Comparison of ENCODE assay signal across 8 cellular contexts in the genomic region with DNA sequence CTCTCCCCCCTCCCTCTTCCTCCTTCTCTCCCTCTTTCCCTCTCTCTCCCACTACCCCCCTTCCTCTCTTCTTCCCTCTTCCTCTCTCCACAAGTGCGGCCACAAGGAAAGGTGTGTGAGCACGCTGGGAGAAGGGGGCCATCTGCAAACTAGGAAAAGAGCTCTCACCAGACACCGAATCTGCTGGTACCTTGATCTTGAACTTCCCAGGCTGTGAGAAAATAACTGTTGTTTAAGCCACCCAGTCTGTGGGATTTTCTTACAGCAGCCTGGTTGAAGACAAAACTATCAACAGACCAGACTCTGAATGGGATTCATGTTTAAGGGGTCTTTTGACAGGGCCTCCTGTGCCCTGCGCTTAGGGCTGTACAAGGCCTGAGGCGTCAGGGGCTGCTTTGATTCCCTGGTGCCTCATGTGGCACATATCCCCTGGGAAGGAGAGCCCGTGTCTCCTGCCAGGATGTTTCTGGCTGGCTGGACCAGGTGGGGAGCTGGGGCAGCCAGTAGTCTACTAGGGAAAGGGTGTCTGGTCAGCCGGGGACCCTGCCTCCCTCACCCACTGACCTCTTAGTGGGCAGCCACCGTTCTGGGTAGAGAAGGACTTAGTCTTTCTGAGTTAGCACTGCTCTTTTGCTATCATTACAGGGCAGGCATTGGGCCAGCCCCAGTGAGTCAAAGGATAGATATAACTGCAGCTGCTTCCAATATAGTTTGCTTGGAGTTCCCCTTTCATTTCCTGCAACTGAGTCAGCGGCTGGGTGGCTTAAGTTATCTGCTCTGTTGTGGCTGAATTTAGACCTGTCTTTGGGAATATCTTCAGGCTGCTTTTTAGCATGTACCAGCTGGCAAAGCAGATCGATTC. TPM values are rescaled to one million over a fixed set of nuclear protein-coding genes. Genes with fewer than 3 reads are reported as not detected.
DNase-seq lines count a peak whose midpoint lies in the region; FAIRE-seq and TF ChIP-seq lines count a peak whose summit lies in the region.

No MANE protein-coding gene starts in this region.

- H3K9ac ChIP-seq in adipocyte (ENCODE audit: low read length) = peak overlapping the region; percentile 81
- no peak overlapping the region for H3K9ac ChIP-seq in kidney (ENCODE audit: low read length in 2 of 2)

- H3K4me3 Mint-ChIP-seq in activated T-cell treated with anti-CD3 and anti-CD28 coated beads, Interleukin-2, amount 50 U/mL, for 24 hours = peak overlapping the region; percentile 50

- H3K4me1 ChIP-seq in adipocyte (ENCODE audit: control insufficient read depth, insufficient read depth, low read length) (peaks cover 69% of the 10 kb centered on the region), kidney (ENCODE audit: control insufficient read depth in 1 of 2, insufficient read depth in 1 of 2, low read depth in 1 of 2, low read length in 2 of 2) (peaks cover 15 to 18% of the 10 kb centered on the region in 2 donors)

- H3K36me3 ChIP-seq in adipocyte (ENCODE audit: control insufficient read depth, insufficient read depth, low read length, severe bottlenecking) = no peaks in the 10 kb centered on the region
- H3K36me3 ChIP-seq in kidney (ENCODE audit: control insufficient read depth in 1 of 2, insufficient read depth in 2 of 2, low read length in 2 of 2) = no peaks in the 10 kb centered on the region

- H3K27me3 Mint-ChIP-seq in activated T-cell treated with anti-CD3 and anti-CD28 coated beads, Interleukin-2, amount 50 U/mL, for 24 hours = no peaks in the 10 kb centered on the region

- H3K4me3 ChIP-seq in adipocyte (ENCODE audit: low read length) (peak overlapping the region; percentile 69), kidney (ENCODE audit: low read length in 2 of 2) (no peak overlapping the region)

- no peaks in the 10 kb centered on the region for H3K9me3 Mint-ChIP-seq in activated T-cell treated with anti-CD3 and anti-CD28 coated beads, Interleukin-2, amount 50 U/mL, for 24 hours

- TF ChIP-seq CTCF in kidney (IDR thresholded peaks at IDR 0.05; ENCODE audit: borderline replicate concordance, extremely low read depth, insufficient read depth) = no peak

- no peak for FAIRE-seq in kidney (lab: Jason Lieb, UNC)

- H3K36me3 Mint-ChIP-seq in activated T-cell treated with anti-CD3 and anti-CD28 coated beads, Interleukin-2, amount 50 U/mL, for 24 hours (ENCODE audit: low read depth) = peaks cover 13% of the 10 kb centered on the region

- peaks cover 59% of the 10 kb centered on the region for H3K4me1 Mint-ChIP-seq in activated T-cell treated with anti-CD3 and anti-CD28 coated beads, Interleukin-2, amount 50 U/mL, for 24 hours (ENCODE audit: low read depth)

- intact Hi-C loops in kidney (cut with DNase I) = no loop called here

- H3K9me3 ChIP-seq in adipocyte (ENCODE audit: control insufficient read depth, low read length) (no peaks in the 10 kb centered on the region), kidney (ENCODE audit: control insufficient read depth in 1 of 2, low read length in 2 of 2) (no peaks in the 10 kb centered on the region)

- DNase-seq in activated T-cell treated with anti-CD3 and anti-CD28 coated beads, Interleukin-2, amount 50 U/mL, for 24 hours = peak; percentile 46
- DNase-seq in activated T-cell treated with anti-CD3 and anti-CD28 coated beads for 4 hours (no peak), HT1080 (ENCODE audit: low read depth) (peak; percentile 88), adipocyte (ENCODE audit: low read depth) (peak; percentile 96), kidney (peak; percentile 76), NK-92 (lab: John Stamatoyannopoulos, UW; ENCODE audit: unreplicated experiment) (no peak), DMS 273 treated with DMSO at 0.1 percent for 48 hours (lab: John Stamatoyannopoulos, UW) (no peak)
- peak; percentile 13 to 38 for DNase-seq in stimulated activated CD4-positive, alpha-beta T cell treated with anti-CD3 and anti-CD28 coated beads, Interleukin-4, amount 100 ng/mL, for 48 hours (ENCODE audit: low read depth in 2 of 2)

- no peaks in the 10 kb centered on the region for H3K27me3 ChIP-seq in adipocyte (replicated peaks; ENCODE audit: control insufficient read depth, insufficient read depth, low read length)

- H3K27ac Mint-ChIP-seq in activated T-cell treated with anti-CD3 and anti-CD28 coated beads, Interleukin-2, amount 50 U/mL, for 24 hours = peak overlapping the region; percentile 84

- peak overlapping the region; percentile 29 to 40 for H3K27ac ChIP-seq in kidney (ENCODE audit: low read depth in 2 of 2, low read length in 2 of 2)

RNA-seq across cellular contexts. Expression of a gene that starts 6.2 kb away (rescaled TPM):
- total RNA-seq in HT1080 (2014; rRNA removed; shearing (Covaris generic)) = 30.3 and 37.3 TPM in 2 replicates
- polyA plus RNA-seq in HT1080 (2015; cell fraction: cytosol; rRNA removed) = 12.3 and 15.4 TPM in 2 replicates
- polyA plus RNA-seq in HT1080 (2015; cell fraction: nucleus; rRNA removed) = 10.0 and 11.4 TPM in 2 replicates
- total RNA-seq in kidney = 13.9 TPM
- polyA plus RNA-seq in kidney (ENCODE audit: insufficient read depth, low read depth, low replicate concordance) = 5.3 TPM

Comparison
In these comparisons a context has a peak if more than half of its experiments do, and no peak if none do; other contexts are left out.
1. DNase-seq: peak in activated T-cell treated with anti-CD3 and anti-CD28 coated beads, Interleukin-2, amount 50 U/mL, for 24 hours (single experiment), HT1080 (single experiment), adipocyte (single experiment), kidney (single experiment) and stimulated activated CD4-positive, alpha-beta T cell treated with anti-CD3 and anti-CD28 coated beads, Interleukin-4, amount 100 ng/mL, for 48 hours (2 of 2); none in activated T-cell treated with anti-CD3 and anti-CD28 coated beads for 4 hours (single experiment), NK-92 (single experiment) and DMS 273 treated with DMSO at 0.1 percent for 48 hours (single experiment).